24 cellular contexts compared by ENCODE assay signal in the genomic region with DNA sequence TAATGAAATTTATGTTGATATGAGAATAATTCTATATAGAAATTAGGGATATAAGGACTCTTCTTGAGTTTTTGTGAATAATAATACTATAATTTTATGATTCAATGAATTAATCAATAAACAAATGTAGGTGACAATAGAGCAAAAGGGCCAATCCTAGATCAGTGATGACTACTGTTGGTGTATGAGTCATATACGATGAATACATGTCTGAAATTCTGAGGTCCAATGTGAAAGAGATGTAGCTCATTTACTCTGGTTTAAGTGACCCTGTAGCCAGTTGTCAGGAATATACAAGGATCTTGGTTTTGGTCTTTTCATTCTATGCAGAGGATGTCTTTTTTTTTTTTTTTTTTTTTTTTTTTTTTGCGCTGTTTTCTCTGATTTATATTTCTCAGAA.
"Had no signal": no experiment of that assay in that cellular context is flagged by ENCODE, and none has a peak within 500 bp of the region (broad histone marks: within the 10 kb centered on the region; RNA-seq: fewer than 3 reads in every experiment).

No MANE protein-coding gene starts in this region.

- H3K27me3 ChIP-seq: body of pancreas, right atrium auricular region, tibial artery, uterus had no signal

- H3K4me3 ChIP-seq: body of pancreas, dorsolateral prefrontal cortex, left ventricle myocardium inferior, right atrium auricular region, skin epidermis, tibial artery, uterus had no signal

- H3K36me3 ChIP-seq: left ventricle myocardium inferior, right atrium auricular region, tibial artery, uterus had no signal

- H3K9me3 ChIP-seq: body of pancreas, left ventricle myocardium inferior, right atrium auricular region, tibial artery, uterus had no signal

- H3K36me3 Mint-ChIP-seq: activated CD4-positive, alpha-beta memory T cell treated with anti-CD3 and anti-CD28 coated beads for 36 hours; activated naive CD8-positive, alpha-beta T cell had no signal

- H3K27ac ChIP-seq: body of pancreas, dorsolateral prefrontal cortex, left ventricle myocardium inferior, right atrium auricular region, skin epidermis, tibial artery, uterus had no signal

- H3K4me3 Mint-ChIP-seq: activated B cell treated with CpG ODN at 0.5 μM for 24 hours; activated CD4-positive, alpha-beta memory T cell treated with anti-CD3 and anti-CD28 coated beads for 36 hours; activated naive CD8-positive, alpha-beta T cell; endodermal cell; neural crest cell; T-helper 2 cell treated with Interferon-gamma antibody and Interleukin-4, amounts not matched to agents 5 μg/mL and 100 μg/mL, for 36 hours had no signal

- H3K4me1 Mint-ChIP-seq: activated B cell treated with CpG ODN at 0.5 μM for 24 hours, endodermal cell, neural crest cell had no signal

- H3K9me3 Mint-ChIP-seq: activated B cell treated with CpG ODN at 0.5 μM for 24 hours; activated CD4-positive, alpha-beta memory T cell treated with anti-CD3 and anti-CD28 coated beads for 36 hours; endodermal cell; neural crest cell; T-helper 2 cell treated with Interferon-gamma antibody and Interleukin-4, amounts not matched to agents 5 μg/mL and 100 μg/mL, for 36 hours had no signal

- H3K27me3 Mint-ChIP-seq: activated B cell treated with CpG ODN at 0.5 μM for 24 hours had no signal

- ATAC-seq: body of pancreas; stimulated activated naive CD8-positive, alpha-beta T cell treated with anti-CD3 and anti-CD28 coated beads, Interleukin-15, Interleukin-2, amounts not matched to agents 100 U/mL and 50 U/mL, for 24 hours had no signal

- DNase-seq: activated B cell treated with CpG ODN at 0.5 μM for 24 hours; activated CD4-positive, alpha-beta memory T cell treated with anti-CD3 and anti-CD28 coated beads for 36 hours; activated CD4-positive, alpha-beta T cell treated with anti-CD3 and anti-CD28 coated beads for 4 hours; body of pancreas; central memory CD4-positive, alpha-beta T cell; dorsolateral prefrontal cortex; endodermal cell; foreskin melanocyte; head of caudate nucleus; left ventricle myocardium inferior; mammary epithelial cell; midbrain; stimulated activated naive CD8-positive, alpha-beta T cell treated with anti-CD3 and anti-CD28 coated beads, Interleukin-15, Interleukin-2, amounts not matched to agents 100 U/mL and 50 U/mL, for 24 hours; substantia nigra; tibial artery; uterus had no signal

- FAIRE-seq: colon, keratinocyte had no signal

- H3K4me1 ChIP-seq: body of pancreas, left ventricle myocardium inferior, right atrium auricular region, tibial artery, uterus had no signal

- H3K27ac Mint-ChIP-seq: activated B cell treated with CpG ODN at 0.5 μM for 24 hours; activated CD4-positive, alpha-beta memory T cell treated with anti-CD3 and anti-CD28 coated beads for 36 hours; activated naive CD8-positive, alpha-beta T cell; endodermal cell; progenitor cell of endocrine pancreas; T-helper 2 cell treated with Interferon-gamma antibody and Interleukin-4, amounts not matched to agents 5 μg/mL and 100 μg/mL, for 36 hours had no signal
